ENCODE assay signal across 8 cellular contexts in the genomic region with DNA sequence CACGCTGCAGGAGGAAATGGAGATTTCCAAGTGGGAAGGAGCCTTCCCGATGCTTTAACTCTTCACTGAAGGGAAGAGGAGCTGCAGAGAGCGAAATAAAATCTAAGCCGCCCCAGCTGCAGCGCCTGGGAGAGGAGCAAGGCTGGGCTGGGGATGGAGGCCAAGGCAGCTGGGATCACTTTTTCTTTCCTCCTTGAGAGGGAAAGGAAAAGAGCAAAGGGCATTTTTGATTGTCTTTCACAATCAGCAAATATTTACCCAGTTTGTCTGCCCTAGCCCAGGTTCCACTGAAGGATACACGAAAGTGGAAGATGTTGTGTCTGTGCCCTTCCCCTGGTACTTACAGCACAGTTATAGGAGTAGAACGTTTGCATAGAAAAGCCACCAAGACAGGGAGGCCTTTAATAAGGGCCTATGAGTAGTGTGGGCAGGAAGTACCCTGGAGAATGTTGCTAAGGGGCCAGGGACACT. TPM values are rescaled to one million over a fixed set of nuclear protein-coding genes. Genes with fewer than 3 reads are reported as not detected.
DNase-seq lines count a peak whose midpoint lies in the region; ATAC-seq and TF ChIP-seq lines count a peak whose summit lies in the region.
"Had no signal": no experiment of that assay in that cellular context is flagged by ENCODE, and none has a peak within 500 bp of the region (broad histone marks: within the 10 kb centered on the region; RNA-seq: fewer than 3 reads in every experiment).

No MANE protein-coding gene starts in this region.

- no peak for TF ChIP-seq CTCF in mucosa of descending colon (IDR thresholded peaks at IDR 0.05)
- TF ChIP-seq CTCF in thoracic aorta (IDR thresholded peaks at IDR 0.05), result no peak

- no peak overlapping the region for H3K27ac Mint-ChIP-seq in activated CD4-positive, alpha-beta T cell treated with anti-CD3 and anti-CD28 coated beads, Interleukin-2, amount 10 ng/mL, durations not matched to agents 7 days and 5 days

- peak overlapping the region; percentile 36 for H3K9ac ChIP-seq in HUES64 (ENCODE audit: low read depth, low read length)

- H3K27ac ChIP-seq in HUES64 (ENCODE audit: low read depth, low read length), result no peak overlapping the region
- H3K27ac ChIP-seq in cingulate gyrus (ENCODE audit: low read depth, low read length), result peak overlapping the region; percentile 79
- H3K27ac ChIP-seq in thoracic aorta, result peak overlapping the region; percentile 88 to 91

- no peaks in the 10 kb centered on the region for H3K9me3 Mint-ChIP-seq in activated CD4-positive, alpha-beta T cell treated with anti-CD3 and anti-CD28 coated beads, Interleukin-2, amount 10 ng/mL, durations not matched to agents 7 days and 5 days

- H3K36me3 ChIP-seq in HUES64 (ENCODE audit: insufficient read depth, low read length) (no peaks in the 10 kb centered on the region), mucosa of descending colon (ENCODE audit: low read depth) (no peaks in the 10 kb centered on the region), thoracic aorta (no peaks in the 10 kb centered on the region)

- H3K4me3 Mint-ChIP-seq in activated CD4-positive, alpha-beta T cell treated with anti-CD3 and anti-CD28 coated beads, Interleukin-2, amount 10 ng/mL, durations not matched to agents 7 days and 5 days, result no peak overlapping the region

- H3K9me3 ChIP-seq in HUES64 (ENCODE audit: insufficient read depth, low read depth, low read length) (no peaks in the 10 kb centered on the region), mucosa of descending colon (no peaks in the 10 kb centered on the region), thoracic aorta (no peaks in the 10 kb centered on the region)

- CTCF ChIA-PET in activated CD4-positive, alpha-beta T cell treated with anti-CD3 and anti-CD28 coated beads, Interleukin-2, amount 10 ng/mL, durations not matched to agents 7 days and 5 days (lab: Charles Lee), result no interaction called here

- POLR2A ChIA-PET in activated CD4-positive, alpha-beta T cell treated with anti-CD3 and anti-CD28 coated beads, Interleukin-2, amount 10 ng/mL, durations not matched to agents 7 days and 5 days (lab: Charles Lee), result no interaction called here

- WGBS in HUES64, result 42% methylated on average over 7 of the region's 7 CpGs

- peaks cover 13% of the 10 kb centered on the region for H3K4me1 Mint-ChIP-seq in activated CD4-positive, alpha-beta T cell treated with anti-CD3 and anti-CD28 coated beads, Interleukin-2, amount 10 ng/mL, durations not matched to agents 7 days and 5 days

- peaks cover 6% of the 10 kb centered on the region for H3K27me3 Mint-ChIP-seq in activated CD4-positive, alpha-beta T cell treated with anti-CD3 and anti-CD28 coated beads, Interleukin-2, amount 10 ng/mL, durations not matched to agents 7 days and 5 days

- H3K4me3 ChIP-seq in HUES64 (ENCODE audit: low read length), result peak overlapping the region; percentile 41
- no peak overlapping the region for H3K4me3 ChIP-seq in mucosa of descending colon
- peak overlapping the region; percentile 65 for H3K4me3 ChIP-seq in thoracic aorta

- intact Hi-C loops in mucosa of descending colon (cut with DNase I, micrococcal nuclease), result no loop called here

- H3K36me3 Mint-ChIP-seq in activated CD4-positive, alpha-beta T cell treated with anti-CD3 and anti-CD28 coated beads, Interleukin-2, amount 10 ng/mL, durations not matched to agents 7 days and 5 days (ENCODE audit: low read depth), result no peaks in the 10 kb centered on the region

- H3K27me3 ChIP-seq in HUES64 (ENCODE audit: insufficient read depth, low read length) (peaks cover 3% of the 10 kb centered on the region), thoracic aorta (replicated peaks; ENCODE audit: insufficient read depth) (no peaks in the 10 kb centered on the region)

- peak; percentile 82 for ATAC-seq in mucosa of descending colon
- no peak for ATAC-seq in thoracic aorta (ENCODE audit: insufficient number of reproducible peaks, low FRiP score, low read depth)
- ATAC-seq: HCT116 had no signal

- peak in 2 of 3 donors; percentile 68 to 70 for DNase-seq in mucosa of descending colon
- DNase-seq in thoracic aorta (ENCODE audit: low spot score), result no peak
- no peak for DNase-seq in activated CD4-positive, alpha-beta T cell treated with anti-CD3 and anti-CD28 coated beads, Interleukin-2, amount 10 ng/mL, durations not matched to agents 7 days and 5 days
- DNase-seq in NCI-H2171 treated with DMSO at 0.1 percent for 48 hours (lab: John Stamatoyannopoulos, UW), result no peak
- no peak for DNase-seq in NCI-H748 (lab: John Stamatoyannopoulos, UW; ENCODE audit: unreplicated experiment)

- H3K4me1 ChIP-seq in HUES64 (ENCODE audit: insufficient read depth, low read length) (peaks cover 27% of the 10 kb centered on the region), mucosa of descending colon (ENCODE audit: low read depth) (peaks cover 60% of the 10 kb centered on the region), thoracic aorta (ENCODE audit: control insufficient read depth in 1 of 2, low read depth in 2 of 2) (peaks cover 60 to 95% of the 10 kb centered on the region in 2 donors)

RNA-seq across cellular contexts. Expression of a gene that starts 38.8 kb away (rescaled TPM):
- polyA plus RNA-seq in HUES64 (2013, experiment 1 of 2), result 2.6 TPM
- polyA plus RNA-seq in HUES64 (2013, experiment 2 of 2), result 3.8 TPM
- total RNA-seq in mucosa of descending colon, result 100 to 1,000 TPM; 126 to 251 (median 150) TPM
- total RNA-seq in thoracic aorta, result 100 to 1,000 TPM; 517 to 667 TPM
- total RNA-seq in activated CD4-positive, alpha-beta T cell treated with anti-CD3 and anti-CD28 coated beads, Interleukin-2, amount 10 ng/mL, durations not matched to agents 7 days and 5 days, result 1 to 10 TPM; 6.9 to 7.9 TPM

Comparison
In these comparisons a context has a peak if more than half of its experiments do, and no peak if none do; other contexts are left out.
1. DNase-seq: peak in mucosa of descending colon (2 of 3); none in thoracic aorta (single experiment), activated CD4-positive, alpha-beta T cell treated with anti-CD3 and anti-CD28 coated beads, Interleukin-2, amount 10 ng/mL, durations not matched to agents 7 days and 5 days (single experiment), NCI-H2171 treated with DMSO at 0.1 percent for 48 hours (single experiment) and NCI-H748 (single experiment).
2. RNA of a gene that starts 38.8 kb away (total RNA-seq): 517 to 667 TPM in thoracic aorta and 126 to 251 TPM in mucosa of descending colon; 6.9 to 7.9 TPM in activated CD4-positive, alpha-beta T cell treated with anti-CD3 and anti-CD28 coated beads, Interleukin-2, amount 10 ng/mL, durations not matched to agents 7 days and 5 days; every median in the first group is over 10 times any median in the second.